In genomic region chr5:42991477-42992034, GRCh38 we compare ENCODE assay signal across 8 cellular contexts. TPM values are rescaled to one million over a fixed set of nuclear protein-coding genes. Genes with fewer than 3 reads are reported as not detected.
DNase-seq lines count a peak whose midpoint lies in the region; ATAC-seq and TF ChIP-seq lines count a peak whose summit lies in the region.

No MANE protein-coding gene starts in this region.

- peaks cover 34% of the 10 kb centered on the region for H3K4me1 Mint-ChIP-seq in WTC11

- peak overlapping the region; percentile 84 for H3K4me3 Mint-ChIP-seq in WTC11

- intact Hi-C loops in left cardiac atrium (cut with DNase I) = loop anchor here (2.0 to 5.0 kb wide), 3 partner anchors 39 to 51 kb away; partner anchors contain the start of gene ANXA2R (in 2 of the 2)

- no peaks in the 10 kb centered on the region for H4K20me1 ChIP-seq in hepatocyte (ENCODE audit: insufficient read depth, poor library complexity, severe bottlenecking)

- POLR2A ChIA-PET in WTC11 (lab: Charles Lee) (interaction anchor here (0.7 to 1.0 kb wide), 2 partner anchors 27 to 74 kb away, joined by 4 to 5 read pairs; no protein-coding TSS in a partner anchor), GM10248 (lab: Yijun Ruan, JAX) (interaction anchor here (1.0 to 1.4 kb wide), 5 partner anchors 27 to 130 kb away, joined by 3 to 6 read pairs (median 4); partner anchors contain the start of gene ZNF131)

- H3K27ac ChIP-seq in cardiac muscle cell = no peak overlapping the region
- peak overlapping the region; percentile 84 for H3K27ac ChIP-seq in hepatocyte
- H3K27ac ChIP-seq in stomach smooth muscle (ENCODE audit: low read length) = peak overlapping the region; percentile 74

- 38% methylated on average over 29 of the region's 29 CpGs for WGBS in hepatocyte (ENCODE audit: low lambda C conversion rate, missing lambda C conversion rate)

- peaks cover 12% of the 10 kb centered on the region for H3K36me3 Mint-ChIP-seq in WTC11

- H3K9me3 ChIP-seq in cardiac muscle cell (ENCODE audit: low read depth) = no peaks in the 10 kb centered on the region
- H3K9me3 ChIP-seq in hepatocyte (ENCODE audit: low read depth) = peaks cover 5% of the 10 kb centered on the region
- H3K9me3 ChIP-seq in stomach smooth muscle (ENCODE audit: control insufficient read depth in 2 of 2, low read length in 2 of 2) = peaks cover 0 to 9% of the 10 kb centered on the region in 2 donors

- CTCF ChIA-PET in WTC11 (lab: Charles Lee) (interaction anchor here (1.0 to 2.1 kb wide), 6 partner anchors 26 to 102 kb away, joined by 3 to 14 read pairs (median 6); no protein-coding TSS in a partner anchor), GM10248 (lab: Yijun Ruan, JAX) (interaction anchor here (1.0 to 5.5 kb wide), 10 partner anchors 9 to 493 kb away, joined by 3 to 51 read pairs (median 4); no protein-coding TSS in a partner anchor)

- H3K36me3 ChIP-seq in cardiac muscle cell (no peaks in the 10 kb centered on the region), hepatocyte (replicated peaks; ENCODE audit: insufficient read depth, low read depth) (no peaks in the 10 kb centered on the region), stomach smooth muscle (ENCODE audit: control insufficient read depth in 2 of 2, insufficient read depth in 2 of 2, low read length in 2 of 2) (no peaks in the 10 kb centered on the region)

- H3K9ac ChIP-seq in stomach smooth muscle (ENCODE audit: low read length in 2 of 2) = peak overlapping the region; percentile 5 to 39

- ATAC-seq in left cardiac atrium = no peak
- ATAC-seq in HG02943 (IDR thresholded peaks at IDR 0.05; ENCODE audit: low read depth, unreplicated experiment) = peak; percentile 23
- no peak for ATAC-seq in WTC11

- H3K27me3 Mint-ChIP-seq in WTC11 (ENCODE audit: low read depth) = peaks cover 89% of the 10 kb centered on the region

- peaks cover 69% of the 10 kb centered on the region for H3K27me3 ChIP-seq in cardiac muscle cell
- H3K27me3 ChIP-seq in hepatocyte = peaks cover 18% of the 10 kb centered on the region
- peaks cover 55 to 62% of the 10 kb centered on the region in 2 donors for H3K27me3 ChIP-seq in stomach smooth muscle (ENCODE audit: control insufficient read depth in 1 of 2, insufficient read depth in 2 of 2, low read length in 2 of 2)

- H3K79me2 ChIP-seq in hepatocyte = no peaks in the 10 kb centered on the region

- H3K9me2 ChIP-seq in hepatocyte (replicated peaks; ENCODE audit: insufficient read depth) = no peaks in the 10 kb centered on the region

- peaks cover 16% of the 10 kb centered on the region for H3K9me3 Mint-ChIP-seq in WTC11

- peak in 1 of 2 donors; percentile 26 for DNase-seq in cardiac muscle cell (ENCODE audit: low read depth in 1 of 2, low spot score in 1 of 2)
- no peak for DNase-seq in left cardiac atrium
- DNase-seq in WTC11 (ENCODE audit: low spot score) = peak; percentile 31
- DNase-seq in hepatocyte (ENCODE audit: low spot score) = no peak
- DNase-seq in germinal center (ENCODE audit: low spot score) = no peak
- no peak for DNase-seq in GM10248 (ENCODE audit: extremely low spot score)

- TF ChIP-seq CTCF in cardiac muscle cell (IDR thresholded peaks at IDR 0.05; ENCODE audit: low read depth, low read length) (no peak), WTC11 (IDR thresholded peaks at IDR 0.05) (no peak), hepatocyte (IDR thresholded peaks at IDR 0.05; ENCODE audit: poor library complexity) (no peak), GM10248 (IDR thresholded peaks at IDR 0.05; ENCODE audit: control extremely low read depth, extremely low read depth, low read depth, missing control alignments) (no peak)

- no peak overlapping the region for H3K27ac Mint-ChIP-seq in WTC11

- no peaks in the 10 kb centered on the region for H3K4me1 ChIP-seq in cardiac muscle cell (ENCODE audit: low read depth)
- no peaks in the 10 kb centered on the region for H3K4me1 ChIP-seq in hepatocyte (ENCODE audit: insufficient read depth)
- peaks cover 13% of the 10 kb centered on the region for H3K4me1 ChIP-seq in stomach smooth muscle (ENCODE audit: control insufficient read depth, insufficient read depth, low read length)

- peak overlapping the region; percentile 60 for H2AFZ ChIP-seq in hepatocyte

- H3K4me3 ChIP-seq in cardiac muscle cell = peak overlapping the region; percentile 33
- H3K4me3 ChIP-seq in hepatocyte = peak overlapping the region; percentile 33
- H3K4me3 ChIP-seq in stomach smooth muscle (ENCODE audit: low read length in 2 of 2) = peak overlapping the region; percentile 8 to 71

- H3K4me2 ChIP-seq in hepatocyte = peak overlapping the region; percentile 89

TF ChIP-seq in WTC11, 78 proteins besides CTCF, POLR2A, EP300 and RAD21 (continues in another document):
- TF ChIP-seq ATF2 (CRISPR knock-in tag; IDR thresholded peaks at IDR 0.05; ENCODE audit: borderline replicate concordance, low read depth) (no peak), ZNF671 (CRISPR knock-in tag; IDR thresholded peaks at IDR 0.05) (no peak), ZNF263 (CRISPR knock-in tag; IDR thresholded peaks at IDR 0.05; ENCODE audit: low read depth) (no peak), ZNF396 (CRISPR knock-in tag; IDR thresholded peaks at IDR 0.05; ENCODE audit: borderline replicate concordance) (no peak), FOXP1 (CRISPR knock-in tag; IDR thresholded peaks at IDR 0.05; ENCODE audit: borderline replicate concordance) (no peak), NFE2L1 (CRISPR knock-in tag; IDR thresholded peaks at IDR 0.05) (no peak), SMAD4 (CRISPR knock-in tag; IDR thresholded peaks at IDR 0.05) (no peak), IRF2 (CRISPR knock-in tag; IDR thresholded peaks at IDR 0.05; ENCODE audit: borderline replicate concordance, low read depth) (no peak), NR2C2 (CRISPR knock-in tag; IDR thresholded peaks at IDR 0.05) (no peak), OVOL2 (CRISPR knock-in tag; IDR thresholded peaks at IDR 0.05; ENCODE audit: borderline replicate concordance) (no peak), TCF7 (CRISPR knock-in tag; IDR thresholded peaks at IDR 0.05; ENCODE audit: low read depth) (no peak)
- TF ChIP-seq, protein P1, sequence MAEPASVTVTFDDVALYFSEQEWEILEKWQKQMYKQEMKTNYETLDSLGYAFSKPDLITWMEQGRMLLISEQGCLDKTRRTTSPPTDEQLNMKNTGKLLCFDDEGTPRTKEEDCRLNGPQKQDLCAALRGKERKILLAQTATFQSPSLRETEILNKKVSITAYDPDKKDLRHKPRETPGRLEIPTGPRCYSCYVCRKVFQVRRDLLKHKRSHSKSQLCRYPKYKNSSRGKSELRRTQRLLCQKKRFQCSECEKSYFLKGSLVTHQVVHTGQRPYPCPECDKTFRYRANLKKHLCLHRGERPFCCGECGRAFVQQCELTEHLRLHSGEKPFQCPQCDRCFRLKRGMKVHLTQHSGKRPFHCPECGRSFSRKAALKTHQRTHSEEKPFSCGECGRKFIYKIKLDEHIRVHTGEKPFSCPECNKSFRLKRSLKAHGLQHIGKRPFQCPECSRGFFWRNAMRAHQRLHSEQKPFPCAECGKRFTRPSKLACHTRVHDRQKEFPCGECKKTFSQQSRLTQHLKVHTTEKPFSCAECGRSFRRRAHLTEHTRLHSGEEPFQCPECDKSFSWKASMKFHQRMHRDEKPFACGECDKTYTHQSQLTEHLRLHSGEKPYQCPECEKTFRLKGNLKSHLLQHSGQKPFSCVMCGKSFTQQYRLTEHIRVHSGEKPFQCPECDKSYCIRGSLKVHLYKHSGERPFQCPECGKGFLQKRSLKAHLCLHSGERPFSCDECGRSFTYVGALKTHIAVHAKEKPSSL (CRISPR knock-in tag; conservative IDR thresholded peaks at IDR 0.05) = no peak
- TF ChIP-seq, protein P2, sequence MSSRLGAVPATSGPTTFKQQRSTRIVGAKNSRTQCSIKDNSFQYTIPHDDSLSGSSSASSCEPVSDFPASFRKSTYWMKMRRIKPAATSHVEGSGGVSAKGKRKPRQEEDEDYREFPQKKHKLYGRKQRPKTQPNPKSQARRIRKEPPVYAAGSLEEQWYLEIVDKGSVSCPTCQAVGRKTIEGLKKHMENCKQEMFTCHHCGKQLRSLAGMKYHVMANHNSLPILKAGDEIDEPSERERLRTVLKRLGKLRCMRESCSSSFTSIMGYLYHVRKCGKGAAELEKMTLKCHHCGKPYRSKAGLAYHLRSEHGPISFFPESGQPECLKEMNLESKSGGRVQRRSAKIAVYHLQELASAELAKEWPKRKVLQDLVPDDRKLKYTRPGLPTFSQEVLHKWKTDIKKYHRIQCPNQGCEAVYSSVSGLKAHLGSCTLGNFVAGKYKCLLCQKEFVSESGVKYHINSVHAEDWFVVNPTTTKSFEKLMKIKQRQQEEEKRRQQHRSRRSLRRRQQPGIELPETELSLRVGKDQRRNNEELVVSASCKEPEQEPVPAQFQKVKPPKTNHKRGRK (CRISPR knock-in tag; IDR thresholded peaks at IDR 0.05; ENCODE audit: borderline replicate concordance) = no peak

RNA-seq across cellular contexts. Expression of gene ANXA2R, which starts 48.6 kb away (rescaled TPM):
- total RNA-seq in cardiac muscle cell = 0.32 and 0.63 TPM in 2 replicates
- 0.43 and 0.46 TPM in 2 replicates for polyA plus RNA-seq in cardiac muscle cell
- 1 to 10 TPM; 1.6 to 1.9 TPM for total RNA-seq in left cardiac atrium
- total RNA-seq in WTC11 (2021) = 0.72 to 1.1 TPM (median 0.96 TPM) in 3 replicates
- 0.93 and 4.4 TPM in 2 replicates for total RNA-seq in hepatocyte
- 3.2 and 4.5 TPM in 2 replicates for polyA plus RNA-seq in hepatocyte
